11 cellular contexts compared by ENCODE assay signal in the genomic region with DNA sequence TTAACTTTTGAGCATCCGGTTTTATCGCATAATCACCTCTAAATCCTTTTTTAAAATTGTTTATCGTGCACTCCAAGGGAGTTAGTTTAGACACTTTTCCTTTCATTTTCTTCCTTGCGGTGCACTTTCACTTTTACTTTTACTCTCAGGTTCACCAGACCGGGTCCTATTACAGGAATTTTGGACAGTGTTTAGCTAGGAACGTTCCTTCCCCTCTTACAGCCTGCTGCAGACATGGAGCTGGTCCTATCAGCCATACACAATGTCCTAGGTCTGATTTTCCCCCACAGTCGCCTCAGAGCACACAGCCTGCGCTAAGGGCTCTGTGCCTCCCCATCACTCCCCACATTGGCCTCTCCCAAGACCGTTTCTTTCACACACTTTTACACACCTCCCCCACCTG.
A peak's percentile ranks its signal among the peaks of the same experiment; 100 is the strongest.
DNase-seq lines count a peak whose midpoint lies in the region; ATAC-seq and TF ChIP-seq lines count a peak whose summit lies in the region.
"Had no signal": no experiment of that assay in that cellular context is flagged by ENCODE, and none has a peak within 500 bp of the region (broad histone marks: within the 10 kb centered on the region; RNA-seq: fewer than 3 reads in every experiment).

No MANE protein-coding gene starts in this region.

- no peaks in the 10 kb centered on the region for H3K9me2 ChIP-seq in OCI-LY1 (ENCODE audit: low read depth, low read length)

- no peaks in the 10 kb centered on the region for H3K4me1 ChIP-seq in OCI-LY1 (ENCODE audit: insufficient read depth, low read length, severe bottlenecking)
- peaks cover 5% of the 10 kb centered on the region for H3K4me1 ChIP-seq in effector memory CD4-positive, alpha-beta T cell (ENCODE audit: control insufficient read depth, insufficient read depth, low read length, poor library complexity, severe bottlenecking)

- no peak overlapping the region for H2AFZ ChIP-seq in OCI-LY1 (ENCODE audit: low read length)

- H3K79me2 ChIP-seq in OCI-LY1 (ENCODE audit: insufficient read depth, low read length), result no peaks in the 10 kb centered on the region

- H3K9me3 ChIP-seq in OCI-LY1 (ENCODE audit: low read length), result no peaks in the 10 kb centered on the region
- no peaks in the 10 kb centered on the region for H3K9me3 ChIP-seq in effector memory CD4-positive, alpha-beta T cell (ENCODE audit: control insufficient read depth, low read length)

- H3K4me2 ChIP-seq in OCI-LY1 (ENCODE audit: low read length), result peak overlapping the region; percentile 11; the same call in 1 of the 2 replicates

- ATAC-seq in stimulated activated naive CD8-positive, alpha-beta T cell treated with anti-CD3 and anti-CD28 coated beads, Interleukin-15, Interleukin-2, amounts not matched to agents 100 U/mL and 50 U/mL, for 24 hours, result no peak
- ATAC-seq in HG03097 (IDR thresholded peaks at IDR 0.05; ENCODE audit: low FRiP score, unreplicated experiment) (no peak), GM21381 (IDR thresholded peaks at IDR 0.05; ENCODE audit: unreplicated experiment) (no peak), HG02970 (IDR thresholded peaks at IDR 0.05; ENCODE audit: low FRiP score, unreplicated experiment) (no peak)

- peak overlapping the region; percentile 30 for H3K4me3 Mint-ChIP-seq in stimulated activated naive CD8-positive, alpha-beta T cell treated with anti-CD3 and anti-CD28 coated beads, Interleukin-15, Interleukin-2, amounts not matched to agents 100 ng/mL and 50 ng/mL, for 24 hours

- DNase-seq in stimulated activated naive CD8-positive, alpha-beta T cell treated with anti-CD3 and anti-CD28 coated beads, Interleukin-15, Interleukin-2, amounts not matched to agents 100 U/mL and 50 U/mL, for 24 hours, result no peak
- no peak for DNase-seq in effector memory CD4-positive, alpha-beta T cell
- no peak for DNase-seq in occipital lobe (lab: John Stamatoyannopoulos, UW)
- DNase-seq: DMS153; mesenchymal stem cell; stimulated activated CD4-positive, alpha-beta T cell treated with anti-CD3 and anti-CD28 coated beads, Interleukin-12 subunit alpha, Interleukin-12 subunit beta, amount 100 ng/mL, for 4 hours had no signal

- H3K36me3 Mint-ChIP-seq in stimulated activated naive CD8-positive, alpha-beta T cell treated with anti-CD3 and anti-CD28 coated beads, Interleukin-15, Interleukin-2, amounts not matched to agents 100 ng/mL and 50 ng/mL, for 24 hours (ENCODE audit: low read depth), result no peaks in the 10 kb centered on the region

- H3F3A ChIP-seq in OCI-LY1 (ENCODE audit: insufficient read depth, low read length), result no peaks in the 10 kb centered on the region

- H3K27me3 Mint-ChIP-seq in stimulated activated naive CD8-positive, alpha-beta T cell treated with anti-CD3 and anti-CD28 coated beads, Interleukin-15, Interleukin-2, amounts not matched to agents 100 ng/mL and 50 ng/mL, for 24 hours, result peaks cover 27% of the 10 kb centered on the region

- H3K36me3 ChIP-seq in OCI-LY1 (ENCODE audit: insufficient read depth, low read length), result no peaks in the 10 kb centered on the region
- no peaks in the 10 kb centered on the region for H3K36me3 ChIP-seq in effector memory CD4-positive, alpha-beta T cell (ENCODE audit: control insufficient read depth, insufficient read depth, low read length)

- no peaks in the 10 kb centered on the region for H3K9me3 Mint-ChIP-seq in stimulated activated naive CD8-positive, alpha-beta T cell treated with anti-CD3 and anti-CD28 coated beads, Interleukin-15, Interleukin-2, amounts not matched to agents 100 ng/mL and 50 ng/mL, for 24 hours

- no peak overlapping the region for H3K27ac ChIP-seq in OCI-LY1 (ENCODE audit: low read depth, low read length, poor library complexity, severe bottlenecking)
- no peak overlapping the region for H3K27ac ChIP-seq in effector memory CD4-positive, alpha-beta T cell (ENCODE audit: insufficient read depth, low read length, poor library complexity, severe bottlenecking)

- no peaks in the 10 kb centered on the region for H3K27me3 ChIP-seq in OCI-LY1 (ENCODE audit: insufficient read depth, low read length)
- no peaks in the 10 kb centered on the region for H3K27me3 ChIP-seq in effector memory CD4-positive, alpha-beta T cell (replicated peaks; ENCODE audit: control insufficient read depth, insufficient read depth, low read length, poor library complexity, severe bottlenecking)

- H3K27ac Mint-ChIP-seq in stimulated activated naive CD8-positive, alpha-beta T cell treated with anti-CD3 and anti-CD28 coated beads, Interleukin-15, Interleukin-2, amounts not matched to agents 100 ng/mL and 50 ng/mL, for 24 hours, result peak overlapping the region; percentile 60

- H3K4me3 ChIP-seq in OCI-LY1 (ENCODE audit: low read depth, low read length, poor library complexity, severe bottlenecking), result no peak overlapping the region
- H3K4me3 ChIP-seq in effector memory CD4-positive, alpha-beta T cell (ENCODE audit: insufficient read depth, low read depth, low read length, poor library complexity, severe bottlenecking), result peak overlapping the region; percentile 51

- no peak overlapping the region for H3K9ac ChIP-seq in OCI-LY1 (ENCODE audit: low read length)

- H4K20me1 ChIP-seq in OCI-LY1 (ENCODE audit: insufficient read depth, low read length), result no peaks in the 10 kb centered on the region

- H3K4me1 Mint-ChIP-seq in stimulated activated naive CD8-positive, alpha-beta T cell treated with anti-CD3 and anti-CD28 coated beads, Interleukin-15, Interleukin-2, amounts not matched to agents 100 ng/mL and 50 ng/mL, for 24 hours (ENCODE audit: low read depth), result peaks cover 17% of the 10 kb centered on the region

- TF ChIP-seq CTCF in OCI-LY1 (IDR thresholded peaks at IDR 0.05; ENCODE audit: low read length), result no peak
